Comparison of ENCODE assay signal across 28 cellular contexts in the genomic region with DNA sequence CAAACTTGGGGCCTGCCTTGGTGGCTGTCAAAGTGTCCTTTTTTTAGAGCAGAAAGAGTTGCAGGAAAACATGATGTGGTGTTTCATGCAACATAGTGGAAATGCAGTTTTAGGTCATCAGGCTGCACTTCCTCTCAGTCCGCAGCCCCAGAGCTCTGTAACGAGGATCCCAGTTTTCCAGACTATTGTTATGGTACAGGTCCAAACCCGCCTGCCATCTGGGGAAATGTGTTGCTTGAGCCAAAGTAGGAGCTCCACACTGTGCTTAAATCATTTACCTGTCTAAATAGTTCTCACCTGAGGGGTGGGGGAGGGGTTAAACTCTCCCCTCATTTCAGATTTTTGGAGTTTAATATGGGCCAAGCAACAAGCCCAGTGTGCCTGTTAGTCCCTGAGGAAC.
"Had no signal": no experiment of that assay in that cellular context is flagged by ENCODE, and none has a peak within 500 bp of the region (broad histone marks: within the 10 kb centered on the region; RNA-seq: fewer than 3 reads in every experiment).

No MANE protein-coding gene starts in this region.

- H3K9me3 Mint-ChIP-seq: activated T-cell treated with anti-CD3 and anti-CD28 coated beads, Interleukin-2, amount 50 U/mL, for 72 hours; dendritic cell treated with granulocyte-macrophage colony-stimulating factor and Interleukin-4, amounts not matched to agents 40 ng/mL and 50 ng/mL, for 4 days; endodermal cell; naive thymus-derived CD4-positive, alpha-beta T cell; WTC11 had no signal

- H2AFZ ChIP-seq: hepatocyte had no signal

- DNase-seq: activated CD4-positive, alpha-beta T cell treated with anti-CD3 and anti-CD28 coated beads for 1 hour; activated CD4-positive, alpha-beta T cell treated with anti-CD3 and anti-CD28 coated beads, Interleukin-2, amount 50 U/mL, for 1 hour; activated CD8-positive, alpha-beta memory T cell treated with anti-CD3 and anti-CD28 coated beads, Interleukin-2, amount 10 ng/mL, durations not matched to agents 7 days and 5 days; activated CD8-positive, alpha-beta T cell treated with anti-CD3 and anti-CD28 coated beads, Interleukin-2, amount 10 ng/mL, durations not matched to agents 7 days and 5 days; activated effector memory CD4-positive, alpha-beta T cell treated with Interleukin-2 at 50 U/mL for 16 hours; activated naive CD4-positive, alpha-beta T cell treated with Interleukin-2 at 50 U/mL for 16 hours; activated T-cell treated with anti-CD3 and anti-CD28 coated beads, Interleukin-2, amount 50 U/mL, for 72 hours; anterior cingulate cortex; endodermal cell; islet precursor cell; left colon; midbrain; naive thymus-derived CD4-positive, alpha-beta T cell; ovary; right lobe of liver; stimulated activated CD4-positive, alpha-beta T cell treated with anti-CD3 and anti-CD28 coated beads, Interleukin-12 subunit alpha, Interleukin-12 subunit beta, amount 100 ng/mL, for 4 hours; stimulated activated CD4-positive, alpha-beta T cell treated with anti-CD3 and anti-CD28 coated beads, Interleukin-4, amount 100 ng/mL, for 1 hour; stimulated activated naive CD8-positive, alpha-beta T cell treated with anti-CD3 and anti-CD28 coated beads, Interleukin-15, Interleukin-2, amounts not matched to agents 100 U/mL and 50 U/mL, for 24 hours; T-helper 2 cell; testis; transverse colon had no signal

- H3K9me3 ChIP-seq: gastroesophageal sphincter, ovary, right lobe of liver, testis, transverse colon had no signal

- H3K4me3 ChIP-seq: cardiac muscle cell, gastroesophageal sphincter, hepatocyte, ovary, right lobe of liver, testis, transverse colon had no signal

- H3K36me3 ChIP-seq: cardiac muscle cell, ovary had no signal

- ATAC-seq: activated CD8-positive, alpha-beta memory T cell treated with anti-CD3 and anti-CD28 coated beads, Interleukin-2, amount 10 ng/mL, durations not matched to agents 7 days and 5 days; activated CD8-positive, alpha-beta T cell treated with anti-CD3 and anti-CD28 coated beads, Interleukin-2, amount 10 ng/mL, durations not matched to agents 7 days and 5 days; activated T-cell treated with anti-CD3 and anti-CD28 coated beads, Interleukin-2, amount 50 U/mL, for 72 hours; gastroesophageal sphincter; left colon; naive thymus-derived CD4-positive, alpha-beta T cell; right lobe of liver; stimulated activated naive CD8-positive, alpha-beta T cell treated with anti-CD3 and anti-CD28 coated beads, Interleukin-15, Interleukin-2, amounts not matched to agents 100 U/mL and 50 U/mL, for 24 hours; WTC11 had no signal

- H3K27me3 ChIP-seq: cardiac muscle cell, gastroesophageal sphincter, hepatocyte, ovary, right lobe of liver, testis, transverse colon had no signal

- H3K36me3 Mint-ChIP-seq: activated naive CD8-positive, alpha-beta T cell had no signal

- H3K4me3 Mint-ChIP-seq: activated CD8-positive, alpha-beta memory T cell treated with anti-CD3 and anti-CD28 coated beads, Interleukin-2, amount 10 ng/mL, durations not matched to agents 7 days and 5 days; activated CD8-positive, alpha-beta T cell treated with anti-CD3 and anti-CD28 coated beads, Interleukin-2, amount 10 ng/mL, durations not matched to agents 7 days and 5 days; activated naive CD8-positive, alpha-beta T cell; activated T-cell treated with anti-CD3 and anti-CD28 coated beads, Interleukin-2, amount 50 U/mL, for 72 hours; dendritic cell treated with granulocyte-macrophage colony-stimulating factor and Interleukin-4, amounts not matched to agents 40 ng/mL and 50 ng/mL, for 4 days; endodermal cell; naive thymus-derived CD4-positive, alpha-beta T cell; WTC11 had no signal

- H3K4me1 ChIP-seq: testis, transverse colon had no signal

- H3K27ac ChIP-seq: cardiac muscle cell, gastroesophageal sphincter, hepatocyte, ovary, right lobe of liver, testis, transverse colon had no signal

- H3K79me2 ChIP-seq: hepatocyte had no signal

- H3K27me3 Mint-ChIP-seq: progenitor cell of endocrine pancreas had no signal

- H3K4me2 ChIP-seq: hepatocyte had no signal

- H3K27ac Mint-ChIP-seq: activated CD8-positive, alpha-beta memory T cell treated with anti-CD3 and anti-CD28 coated beads, Interleukin-2, amount 10 ng/mL, durations not matched to agents 7 days and 5 days; activated CD8-positive, alpha-beta T cell treated with anti-CD3 and anti-CD28 coated beads, Interleukin-2, amount 10 ng/mL, durations not matched to agents 7 days and 5 days; activated naive CD8-positive, alpha-beta T cell; activated T-cell treated with anti-CD3 and anti-CD28 coated beads, Interleukin-2, amount 50 U/mL, for 72 hours; dendritic cell treated with granulocyte-macrophage colony-stimulating factor and Interleukin-4, amounts not matched to agents 40 ng/mL and 50 ng/mL, for 4 days; endodermal cell; naive thymus-derived CD4-positive, alpha-beta T cell; progenitor cell of endocrine pancreas; WTC11 had no signal
